29 cellular contexts compared by ENCODE assay signal in the genomic region with DNA sequence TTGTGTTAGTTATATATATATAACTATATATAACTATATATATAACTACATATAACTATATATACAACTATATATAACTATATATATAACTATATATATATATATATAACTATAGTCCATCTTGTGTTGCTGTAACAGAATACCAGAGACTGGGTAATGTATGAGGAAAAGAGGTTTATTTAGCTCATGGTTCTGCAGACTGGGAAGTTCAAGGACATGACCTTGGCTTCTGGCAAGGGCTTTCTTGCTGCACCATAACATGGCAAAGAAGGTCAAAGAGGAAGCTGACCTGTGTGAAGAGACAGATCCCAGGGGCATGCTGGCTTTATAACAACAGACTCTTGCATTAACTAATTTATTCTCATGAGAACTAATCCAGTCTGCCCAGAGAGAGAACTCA. TPM values are rescaled to one million over a fixed set of nuclear protein-coding genes. Genes with fewer than 3 reads are reported as not detected.
"Had no signal": no experiment of that assay in that cellular context is flagged by ENCODE, and none has a peak within 500 bp of the region (broad histone marks: within the 10 kb centered on the region; RNA-seq: fewer than 3 reads in every experiment).

No MANE protein-coding gene starts in this region.

- ATAC-seq: esophagus mucosa; gastrocnemius medialis; heart right ventricle; left cardiac atrium; left lung; left ventricle myocardium superior; lower lobe of right lung; mucosa of descending colon; naive thymus-derived CD8-positive, alpha-beta T cell had no signal

- H3K9me3 ChIP-seq: gastrocnemius medialis had no signal

- H3K27ac ChIP-seq: coronary artery, dorsolateral prefrontal cortex, epithelial cell of prostate, esophagus squamous epithelium, gastrocnemius medialis, heart right ventricle, left lung, lower lobe of right lung had no signal

- H3K36me3 ChIP-seq: esophagus squamous epithelium, left lung, lower lobe of right lung had no signal

- H3K27me3 ChIP-seq: dorsolateral prefrontal cortex, gastrocnemius medialis, heart right ventricle, left lung had no signal

- FAIRE-seq: islet of Langerhans, keratinocyte had no signal

- H3K4me3 ChIP-seq: coronary artery, dorsolateral prefrontal cortex, esophagus squamous epithelium, gastrocnemius medialis, heart right ventricle, left lung, lower lobe of right lung, mucosa of descending colon had no signal

- DNase-seq: dermis blood vessel endothelial cell; dorsolateral prefrontal cortex; effector CD4-positive, alpha-beta T cell; effector memory CD4-positive, alpha-beta T cell; erythroblast; esophagus squamous epithelium; foreskin fibroblast; foreskin melanocyte; gastrocnemius medialis; glutamatergic neuron; head of caudate nucleus; heart right ventricle; hippocampal formation; left cardiac atrium; left lung; left ventricle myocardium superior; lower lobe of right lung; mesenchymal stem cell; mucosa of descending colon; naive B cell; naive thymus-derived CD8-positive, alpha-beta T cell had no signal

- H3K4me1 ChIP-seq: esophagus squamous epithelium, gastrocnemius medialis, heart right ventricle, left lung, lower lobe of right lung had no signal

RNA-seq across cellular contexts. Expression of a gene that starts 27.6 kb away (rescaled TPM):
- total RNA-seq: dermis blood vessel endothelial cell; esophagus mucosa; glomerular endothelial cell; lung microvascular endothelial cell; mesothelial cell of epicardium; naive thymus-derived CD8-positive, alpha-beta T cell had no signal
- polyA plus RNA-seq: keratinocyte; naive thymus-derived CD8-positive, alpha-beta T cell had no signal
